1 cellular context compared by ENCODE assay signal in genomic region chr3:151443583-151443982, GRCh38.
TF ChIP-seq lines count a peak whose summit lies in the region.

No MANE protein-coding gene starts in this region.

TF ChIP-seq in A549, 52 proteins besides CTCF, POLR2A, EP300 and RAD21 (continued from another document):
- TF ChIP-seq MAX (IDR thresholded peaks at IDR 0.05): no peak
